ENCODE assay signal across 1 cellular context in genomic region chr6:143675327-143675900, GRCh38.
TF ChIP-seq lines count a peak whose summit lies in the region.

No MANE protein-coding gene starts in this region.

TF ChIP-seq in H1, 55 proteins besides CTCF, POLR2A, EP300 and RAD21:
- TF ChIP-seq RNF2 (IDR thresholded peaks at IDR 0.05; ENCODE audit: borderline replicate concordance, low read depth, low read length, missing control alignments, poor library complexity, severe bottlenecking) (no peak), ATF2 (IDR thresholded peaks at IDR 0.05; ENCODE audit: low read length) (no peak), SIX5 (IDR thresholded peaks at IDR 0.05; ENCODE audit: low read depth, low read length) (no peak), SRF (IDR thresholded peaks at IDR 0.05; ENCODE audit: low read depth, low read length) (no peak), SP1 (IDR thresholded peaks at IDR 0.05; ENCODE audit: low read depth, low read length) (no peak), NRF1 (IDR thresholded peaks at IDR 0.05; ENCODE audit: low read depth, low read length) (no peak), E2F6 (IDR thresholded peaks at IDR 0.05) (no peak), CHD2 (IDR thresholded peaks at IDR 0.05; ENCODE audit: low read length) (no peak), RBBP5 (IDR thresholded peaks at IDR 0.05; ENCODE audit: borderline replicate concordance, low read depth, low read length) (no peak), JUND (IDR thresholded peaks at IDR 0.05; ENCODE audit: low read length) (no peak), USF2 (IDR thresholded peaks at IDR 0.05; ENCODE audit: low read length) (no peak), ASH2L (IDR thresholded peaks at IDR 0.05; ENCODE audit: low read length) (no peak), ZNF274 (IDR thresholded peaks at IDR 0.05; ENCODE audit: borderline replicate concordance, extremely low read depth, low read length) (no peak), SP4 (IDR thresholded peaks at IDR 0.05; ENCODE audit: low read length) (no peak), CHD1 (IDR thresholded peaks at IDR 0.05; ENCODE audit: low read depth, low read length) (no peak), POU5F1 (IDR thresholded peaks at IDR 0.05; ENCODE audit: low read depth, low read length) (no peak), SIRT6 (IDR thresholded peaks at IDR 0.05; ENCODE audit: low read length) (no peak), SP2 (IDR thresholded peaks at IDR 0.05; ENCODE audit: low read length) (no peak), SIN3A (conservative IDR thresholded peaks at IDR 0.05 in 1 of 2, IDR thresholded peaks at IDR 0.05 in 1 of 2; ENCODE audit: low read depth in 1 of 2, low read length in 2 of 2) (no peak)
